Comparison of ENCODE assay signal across 11 cellular contexts in genomic region chr4:118967393-118967792, GRCh38.
DNase-seq lines count a peak whose midpoint lies in the region; ATAC-seq and TF ChIP-seq lines count a peak whose summit lies in the region.
"Had no signal": no experiment of that assay in that cellular context is flagged by ENCODE, and none has a peak within 500 bp of the region (broad histone marks: within the 10 kb centered on the region; RNA-seq: fewer than 3 reads in every experiment).

No MANE protein-coding gene starts in this region.

- H3K9me3 ChIP-seq in OCI-LY7 (ENCODE audit: low read length) = no peaks in the 10 kb centered on the region
- no peaks in the 10 kb centered on the region for H3K9me3 ChIP-seq in esophagus squamous epithelium

- H3K27me3 Mint-ChIP-seq in stimulated activated naive CD8-positive, alpha-beta T cell treated with anti-CD3 and anti-CD28 coated beads, Interleukin-15, amount 100 ng/mL, for 72 hours = no peaks in the 10 kb centered on the region

- no peaks in the 10 kb centered on the region for H3K4me1 ChIP-seq in OCI-LY7 (ENCODE audit: insufficient read depth, low read length, poor library complexity, severe bottlenecking)
- peaks cover 9 to 61% (median 21%) of the 10 kb centered on the region in 3 donors for H3K4me1 ChIP-seq in esophagus squamous epithelium

- H3K4me3 Mint-ChIP-seq in stimulated activated naive CD8-positive, alpha-beta T cell treated with anti-CD3 and anti-CD28 coated beads, Interleukin-15, amount 100 ng/mL, for 72 hours = no peak overlapping the region

- POLR2A ChIA-PET in OCI-LY7 (lab: Charles Lee) = interaction anchor here (0.7 to 1.6 kb wide), 4 partner anchors 11 to 1605 kb away, joined by 3 to 4 read pairs (median 3); no protein-coding TSS in a partner anchor

- intact Hi-C loops in OCI-LY7 (cut with micrococcal nuclease; ENCODE audit: unreplicated experiment) = no loop called here
- intact Hi-C loops in esophagus squamous epithelium (cut with DNase I) = loop anchor here (10.0 kb wide), 2 partner anchors 73 to 193 kb away; no protein-coding TSS in a partner anchor

- H4K20me1 ChIP-seq in OCI-LY7 (ENCODE audit: insufficient read depth, low read length) = no peaks in the 10 kb centered on the region

- DNase-seq in GM12865 (ENCODE audit: low read depth) = peak; percentile 26
- no peak for DNase-seq in OCI-LY7 (ENCODE audit: low spot score)
- DNase-seq in esophagus squamous epithelium (lab: John Stamatoyannopoulos, UW) = no peak
- peak; percentile 48 for DNase-seq in renal cortical epithelial cell (ENCODE audit: low read depth)
- DNase-seq in activated CD4-positive, alpha-beta T cell treated with anti-CD3 and anti-CD28 coated beads, Interleukin-2, amount 50 U/mL, for 4 hours = no peak
- DNase-seq in stimulated activated naive CD8-positive, alpha-beta T cell treated with anti-CD3 and anti-CD28 coated beads, Interleukin-15, amount 100 ng/mL, for 72 hours = no peak
- no peak for DNase-seq in left lobe of liver (ENCODE audit: low spot score)
- DNase-seq: DMS 273 treated with DMSO at 0.1 percent for 48 hours, NCI-H345 had no signal

- 24% methylated on average over 2 of the region's 2 CpGs for WGBS in esophagus squamous epithelium, 2 donors

- no peak overlapping the region for H3K4me3 ChIP-seq in GM12865 (ENCODE audit: low read depth, low read length)
- no peak overlapping the region for H3K4me3 ChIP-seq in OCI-LY7 (ENCODE audit: low read depth, low read length, poor library complexity, severe bottlenecking)
- no peak overlapping the region for H3K4me3 ChIP-seq in esophagus squamous epithelium

- CTCF ChIA-PET in OCI-LY7 (lab: Charles Lee; ENCODE audit: unreplicated experiment) = no interaction called here

- H3K9me3 Mint-ChIP-seq in stimulated activated naive CD8-positive, alpha-beta T cell treated with anti-CD3 and anti-CD28 coated beads, Interleukin-15, amount 100 ng/mL, for 72 hours = no peaks in the 10 kb centered on the region
- H3K9me3 Mint-ChIP-seq: activated naive CD8-positive, alpha-beta T cell treated with anti-CD3 and anti-CD28 coated beads, Interleukin-2, amount 10 ng/mL, durations not matched to agents 7 days and 5 days had no signal

- H3K27me3 ChIP-seq in esophagus squamous epithelium = no peaks in the 10 kb centered on the region

- H3K27ac ChIP-seq in OCI-LY7 (ENCODE audit: low read depth, low read length, poor library complexity, severe bottlenecking) (no peak overlapping the region), esophagus squamous epithelium (peak overlapping the region; percentile 64 to 70 (median 68))

- TF ChIP-seq POLR2A in esophagus squamous epithelium (IDR thresholded peaks at IDR 0.05) = no peak

- ATAC-seq in HG02840 (IDR thresholded peaks at IDR 0.05; ENCODE audit: low FRiP score, unreplicated experiment) (no peak), left lobe of liver (no peak)
- ATAC-seq in stimulated activated naive CD8-positive, alpha-beta T cell treated with anti-CD3 and anti-CD28 coated beads, Interleukin-15, amount 100 ng/mL, for 72 hours = no peak

- H3K36me3 ChIP-seq in OCI-LY7 (ENCODE audit: insufficient read depth, low read length) (no peaks in the 10 kb centered on the region), esophagus squamous epithelium (no peaks in the 10 kb centered on the region)

- peaks cover 11% of the 10 kb centered on the region for H3K4me1 Mint-ChIP-seq in stimulated activated naive CD8-positive, alpha-beta T cell treated with anti-CD3 and anti-CD28 coated beads, Interleukin-15, amount 100 ng/mL, for 72 hours

- TF ChIP-seq CTCF in GM12865 (IDR thresholded peaks at IDR 0.05; ENCODE audit: insufficient read depth, low read depth, low read length, missing control alignments) (no peak), OCI-LY7 (conservative IDR thresholded peaks at IDR 0.05; ENCODE audit: low read length) (no peak), esophagus squamous epithelium (IDR thresholded peaks at IDR 0.05) (no peak)

- H3K27ac Mint-ChIP-seq in stimulated activated naive CD8-positive, alpha-beta T cell treated with anti-CD3 and anti-CD28 coated beads, Interleukin-15, amount 100 ng/mL, for 72 hours = no peak overlapping the region

- H3K9me2 ChIP-seq in OCI-LY7 (ENCODE audit: insufficient read depth, low read length) = no peaks in the 10 kb centered on the region

- no peaks in the 10 kb centered on the region for H3K79me2 ChIP-seq in OCI-LY7 (ENCODE audit: insufficient read depth, low read depth, low read length)

- no TSS peak for BruUV-seq in OCI-LY7 (replicated peaks; lab: Mats Ljungman, UMichigan)

- no peak overlapping the region for H3K4me2 ChIP-seq in OCI-LY7 (ENCODE audit: low read length)

- peak overlapping the region; percentile 53; the same call in 1 of the 2 replicates for H2AFZ ChIP-seq in OCI-LY7 (ENCODE audit: low read length)

Comparison
In these comparisons a context has a peak if more than half of its experiments do, and no peak if none do; other contexts are left out.
1. DNase-seq: peak in GM12865 (single experiment) and renal cortical epithelial cell (single experiment); none in OCI-LY7 (single experiment), esophagus squamous epithelium (single experiment), activated CD4-positive, alpha-beta T cell treated with anti-CD3 and anti-CD28 coated beads, Interleukin-2, amount 50 U/mL, for 4 hours (0 of 2), stimulated activated naive CD8-positive, alpha-beta T cell treated with anti-CD3 and anti-CD28 coated beads, Interleukin-15, amount 100 ng/mL, for 72 hours (0 of 2) and left lobe of liver (single experiment).